Comparison of ENCODE assay signal across 17 cellular contexts in genomic region chr3:4672727-4673126, GRCh38.
"Had no signal": no experiment of that assay in that cellular context is flagged by ENCODE, and none has a peak within 500 bp of the region (broad histone marks: within the 10 kb centered on the region; RNA-seq: fewer than 3 reads in every experiment).

No MANE protein-coding gene starts in this region.

- H3K27ac ChIP-seq: cardiac muscle cell, colonic mucosa, neutrophil, right lobe of liver, suprapubic skin, thyroid gland, upper lobe of right lung had no signal

- H3K9me3 ChIP-seq: colonic mucosa, neutrophil, right lobe of liver, suprapubic skin, thyroid gland, upper lobe of right lung had no signal

- H3K27me3 ChIP-seq: cardiac muscle cell, colonic mucosa, neutrophil, right lobe of liver, suprapubic skin, thyroid gland, upper lobe of right lung had no signal

- H3K27me3 Mint-ChIP-seq: naive thymus-derived CD4-positive, alpha-beta T cell had no signal

- H3K9me3 Mint-ChIP-seq: immature natural killer cell; naive thymus-derived CD4-positive, alpha-beta T cell; nephron progenitor cell; stimulated activated effector memory CD8-positive, alpha-beta T cell treated with anti-CD3 and anti-CD28 coated beads, Interleukin-12 subunit alpha, Interleukin-12 subunit beta, amount 100 ng/mL, for 72 hours had no signal

- ATAC-seq: naive thymus-derived CD4-positive, alpha-beta T cell; right lobe of liver; stimulated activated effector memory CD8-positive, alpha-beta T cell treated with anti-CD3 and anti-CD28 coated beads, Interleukin-12 subunit alpha, Interleukin-12 subunit beta, amount 100 ng/mL, for 72 hours; stimulated activated naive CD8-positive, alpha-beta T cell treated with anti-CD3 and anti-CD28 coated beads, Interleukin-15, Interleukin-2, amounts not matched to agents 100 U/mL and 50 U/mL, for 24 hours; upper lobe of right lung had no signal

- H3K4me1 Mint-ChIP-seq: nephron progenitor cell; stimulated activated effector memory CD8-positive, alpha-beta T cell treated with anti-CD3 and anti-CD28 coated beads, Interleukin-12 subunit alpha, Interleukin-12 subunit beta, amount 100 ng/mL, for 72 hours had no signal

- H3K4me1 ChIP-seq: colonic mucosa, right lobe of liver, suprapubic skin, thyroid gland, upper lobe of right lung had no signal

- H3K27ac Mint-ChIP-seq: immature natural killer cell; naive thymus-derived CD4-positive, alpha-beta T cell; nephron progenitor cell; stimulated activated effector memory CD8-positive, alpha-beta T cell treated with anti-CD3 and anti-CD28 coated beads, Interleukin-12 subunit alpha, Interleukin-12 subunit beta, amount 100 ng/mL, for 72 hours had no signal

- H3K4me3 ChIP-seq: cardiac muscle cell, colonic mucosa, right lobe of liver, suprapubic skin, thyroid gland, upper lobe of right lung had no signal

- DNase-seq: colonic mucosa; dermis blood vessel endothelial cell; erythroblast; immature natural killer cell; mammary epithelial cell; naive thymus-derived CD4-positive, alpha-beta T cell; nephron progenitor cell; right lobe of liver; stimulated activated CD4-positive, alpha-beta T cell treated with anti-CD3 and anti-CD28 coated beads, Interleukin-4, amount 100 ng/mL, for 1 hour; stimulated activated CD8-positive, alpha-beta memory T cell treated with anti-CD3 and anti-CD28 coated beads, Interleukin-4, amount 100 ng/mL, for 48 hours; stimulated activated naive CD8-positive, alpha-beta T cell treated with anti-CD3 and anti-CD28 coated beads, Interleukin-15, Interleukin-2, amounts not matched to agents 100 U/mL and 50 U/mL, for 24 hours; thyroid gland; upper lobe of right lung had no signal

- H3K4me3 Mint-ChIP-seq: immature natural killer cell; naive thymus-derived CD4-positive, alpha-beta T cell; nephron progenitor cell; stimulated activated effector memory CD8-positive, alpha-beta T cell treated with anti-CD3 and anti-CD28 coated beads, Interleukin-12 subunit alpha, Interleukin-12 subunit beta, amount 100 ng/mL, for 72 hours had no signal

- H3K36me3 ChIP-seq: colonic mucosa, neutrophil had no signal
